ENCODE assay signal across 1 cellular context in the genomic region with DNA sequence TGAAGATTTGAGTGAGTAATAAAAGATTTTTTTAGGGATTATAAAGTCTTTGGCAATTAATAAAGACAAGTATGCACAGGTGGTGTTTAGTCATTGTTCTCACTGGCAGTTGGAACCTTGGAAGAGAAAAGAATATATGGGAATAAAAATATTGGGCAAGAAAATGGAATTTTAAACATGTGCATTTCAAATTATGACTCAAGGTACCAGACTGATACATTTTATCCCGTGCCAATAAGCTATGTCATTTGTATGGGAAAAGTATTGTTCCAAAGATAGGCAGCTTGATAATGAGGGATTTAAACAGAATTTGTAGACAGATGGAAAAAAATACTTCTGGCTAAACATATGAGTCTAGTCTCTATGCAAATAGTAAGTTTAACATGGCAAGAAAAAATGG.
TF ChIP-seq lines count a peak whose summit lies in the region.

No MANE protein-coding gene starts in this region.

TF ChIP-seq in HepG2, 621 proteins besides CTCF, POLR2A, EP300 and RAD21:
- no peak for TF ChIP-seq CBX1 (IDR thresholded peaks at IDR 0.05; ENCODE audit: low read depth)
- TF ChIP-seq GLI4 (CRISPR knock-in tag; IDR thresholded peaks at IDR 0.05; ENCODE audit: borderline replicate concordance): no peak
- no peak for TF ChIP-seq FOXC1 (CRISPR knock-in tag; IDR thresholded peaks at IDR 0.05; ENCODE audit: borderline replicate concordance)
- no peak for TF ChIP-seq SRSF9 (IDR thresholded peaks at IDR 0.05; ENCODE audit: borderline replicate concordance, insufficient read depth, low read depth, low read length, poor library complexity, severe bottlenecking)
- TF ChIP-seq, protein P1, sequence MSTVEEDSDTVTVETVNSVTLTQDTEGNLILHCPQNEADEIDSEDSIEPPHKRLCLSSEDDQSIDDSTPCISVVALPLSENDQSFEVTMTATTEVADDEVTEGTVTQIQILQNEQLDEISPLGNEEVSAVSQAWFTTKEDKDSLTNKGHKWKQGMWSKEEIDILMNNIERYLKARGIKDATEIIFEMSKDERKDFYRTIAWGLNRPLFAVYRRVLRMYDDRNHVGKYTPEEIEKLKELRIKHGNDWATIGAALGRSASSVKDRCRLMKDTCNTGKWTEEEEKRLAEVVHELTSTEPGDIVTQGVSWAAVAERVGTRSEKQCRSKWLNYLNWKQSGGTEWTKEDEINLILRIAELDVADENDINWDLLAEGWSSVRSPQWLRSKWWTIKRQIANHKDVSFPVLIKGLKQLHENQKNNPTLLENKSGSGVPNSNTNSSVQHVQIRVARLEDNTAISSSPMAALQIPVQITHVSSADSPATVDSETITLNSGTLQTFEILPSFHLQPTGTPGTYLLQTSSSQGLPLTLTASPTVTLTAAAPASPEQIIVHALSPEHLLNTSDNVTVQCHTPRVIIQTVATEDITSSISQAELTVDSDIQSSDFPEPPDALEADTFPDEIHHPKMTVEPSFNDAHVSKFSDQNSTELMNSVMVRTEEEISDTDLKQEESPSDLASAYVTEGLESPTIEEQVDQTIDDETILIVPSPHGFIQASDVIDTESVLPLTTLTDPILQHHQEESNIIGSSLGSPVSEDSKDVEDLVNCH (CRISPR knock-in tag; IDR thresholded peaks at IDR 0.05): no peak
- no peak for TF ChIP-seq ZNF775 (CRISPR knock-in tag; IDR thresholded peaks at IDR 0.05; ENCODE audit: borderline replicate concordance)
- TF ChIP-seq ZNF7 (CRISPR knock-in tag; IDR thresholded peaks at IDR 0.05): no peak
- no peak for TF ChIP-seq TBX2 (CRISPR knock-in tag; IDR thresholded peaks at IDR 0.05; ENCODE audit: borderline replicate concordance)
- no peak for TF ChIP-seq ZMAT3 (CRISPR knock-in tag; conservative IDR thresholded peaks at IDR 0.05)
- TF ChIP-seq, protein P2, sequence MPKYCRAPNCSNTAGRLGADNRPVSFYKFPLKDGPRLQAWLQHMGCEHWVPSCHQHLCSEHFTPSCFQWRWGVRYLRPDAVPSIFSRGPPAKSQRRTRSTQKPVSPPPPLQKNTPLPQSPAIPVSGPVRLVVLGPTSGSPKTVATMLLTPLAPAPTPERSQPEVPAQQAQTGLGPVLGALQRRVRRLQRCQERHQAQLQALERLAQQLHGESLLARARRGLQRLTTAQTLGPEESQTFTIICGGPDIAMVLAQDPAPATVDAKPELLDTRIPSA (CRISPR knock-in tag; IDR thresholded peaks at IDR 0.05; ENCODE audit: borderline replicate concordance): no peak
- TF ChIP-seq ZBTB7A (CRISPR knock-in tag; IDR thresholded peaks at IDR 0.05): no peak
- no peak for TF ChIP-seq NKX3-1 (CRISPR knock-in tag; IDR thresholded peaks at IDR 0.05)
- TF ChIP-seq, protein P3, sequence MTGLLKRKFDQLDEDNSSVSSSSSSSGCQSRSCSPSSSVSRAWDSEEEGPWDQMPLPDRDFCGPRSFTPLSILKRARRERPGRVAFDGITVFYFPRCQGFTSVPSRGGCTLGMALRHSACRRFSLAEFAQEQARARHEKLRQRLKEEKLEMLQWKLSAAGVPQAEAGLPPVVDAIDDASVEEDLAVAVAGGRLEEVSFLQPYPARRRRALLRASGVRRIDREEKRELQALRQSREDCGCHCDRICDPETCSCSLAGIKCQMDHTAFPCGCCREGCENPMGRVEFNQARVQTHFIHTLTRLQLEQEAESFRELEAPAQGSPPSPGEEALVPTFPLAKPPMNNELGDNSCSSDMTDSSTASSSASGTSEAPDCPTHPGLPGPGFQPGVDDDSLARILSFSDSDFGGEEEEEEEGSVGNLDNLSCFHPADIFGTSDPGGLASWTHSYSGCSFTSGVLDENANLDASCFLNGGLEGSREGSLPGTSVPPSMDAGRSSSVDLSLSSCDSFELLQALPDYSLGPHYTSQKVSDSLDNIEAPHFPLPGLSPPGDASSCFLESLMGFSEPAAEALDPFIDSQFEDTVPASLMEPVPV (CRISPR knock-in tag; IDR thresholded peaks at IDR 0.05): no peak
- TF ChIP-seq ZNF589 (CRISPR knock-in tag; conservative IDR thresholded peaks at IDR 0.05): no peak
- TF ChIP-seq RXRB (CRISPR knock-in tag; IDR thresholded peaks at IDR 0.05; ENCODE audit: borderline replicate concordance): no peak
- TF ChIP-seq, protein P4, sequence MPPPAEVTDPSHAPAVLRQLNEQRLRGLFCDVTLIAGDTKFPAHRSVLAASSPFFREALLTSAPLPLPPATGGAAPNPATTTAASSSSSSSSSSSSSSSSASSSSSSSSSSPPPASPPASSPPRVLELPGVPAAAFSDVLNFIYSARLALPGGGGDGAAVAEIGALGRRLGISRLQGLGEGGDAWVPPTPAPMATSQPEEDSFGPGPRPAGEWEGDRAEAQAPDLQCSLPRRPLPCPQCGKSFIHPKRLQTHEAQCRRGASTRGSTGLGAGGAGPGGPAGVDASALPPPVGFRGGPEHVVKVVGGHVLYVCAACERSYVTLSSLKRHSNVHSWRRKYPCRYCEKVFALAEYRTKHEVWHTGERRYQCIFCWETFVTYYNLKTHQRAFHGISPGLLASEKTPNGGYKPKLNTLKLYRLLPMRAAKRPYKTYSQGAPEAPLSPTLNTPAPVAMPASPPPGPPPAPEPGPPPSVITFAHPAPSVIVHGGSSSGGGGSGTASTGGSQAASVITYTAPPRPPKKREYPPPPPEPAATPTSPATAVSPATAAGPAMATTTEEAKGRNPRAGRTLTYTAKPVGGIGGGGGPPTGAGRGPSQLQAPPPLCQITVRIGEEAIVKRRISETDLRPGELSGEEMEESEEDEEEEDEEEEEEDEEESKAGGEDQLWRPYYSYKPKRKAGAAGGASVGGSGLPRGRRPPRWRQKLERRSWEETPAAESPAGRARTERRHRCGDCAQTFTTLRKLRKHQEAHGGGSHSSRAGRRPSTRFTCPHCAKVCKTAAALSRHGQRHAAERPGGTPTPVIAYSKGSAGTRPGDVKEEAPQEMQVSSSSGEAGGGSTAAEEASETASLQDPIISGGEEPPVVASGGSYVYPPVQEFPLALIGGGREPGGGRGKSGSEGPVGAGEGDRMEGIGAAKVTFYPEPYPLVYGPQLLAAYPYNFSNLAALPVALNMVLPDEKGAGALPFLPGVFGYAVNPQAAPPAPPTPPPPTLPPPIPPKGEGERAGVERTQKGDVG (CRISPR knock-in tag; IDR thresholded peaks at IDR 0.05; ENCODE audit: borderline replicate concordance): no peak
- TF ChIP-seq ZNF776 (CRISPR knock-in tag; IDR thresholded peaks at IDR 0.05): no peak
- TF ChIP-seq, protein P5, sequence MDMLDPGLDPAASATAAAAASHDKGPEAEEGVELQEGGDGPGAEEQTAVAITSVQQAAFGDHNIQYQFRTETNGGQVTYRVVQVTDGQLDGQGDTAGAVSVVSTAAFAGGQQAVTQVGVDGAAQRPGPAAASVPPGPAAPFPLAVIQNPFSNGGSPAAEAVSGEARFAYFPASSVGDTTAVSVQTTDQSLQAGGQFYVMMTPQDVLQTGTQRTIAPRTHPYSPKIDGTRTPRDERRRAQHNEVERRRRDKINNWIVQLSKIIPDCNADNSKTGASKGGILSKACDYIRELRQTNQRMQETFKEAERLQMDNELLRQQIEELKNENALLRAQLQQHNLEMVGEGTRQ (IDR thresholded peaks at IDR 0.05; ENCODE audit: low read depth, low read length): no peak
- TF ChIP-seq, protein P5 (CRISPR knock-in tag; IDR thresholded peaks at IDR 0.05; ENCODE audit: borderline replicate concordance): no peak
